Comparison of ENCODE assay signal across 16 cellular contexts in the genomic region with DNA sequence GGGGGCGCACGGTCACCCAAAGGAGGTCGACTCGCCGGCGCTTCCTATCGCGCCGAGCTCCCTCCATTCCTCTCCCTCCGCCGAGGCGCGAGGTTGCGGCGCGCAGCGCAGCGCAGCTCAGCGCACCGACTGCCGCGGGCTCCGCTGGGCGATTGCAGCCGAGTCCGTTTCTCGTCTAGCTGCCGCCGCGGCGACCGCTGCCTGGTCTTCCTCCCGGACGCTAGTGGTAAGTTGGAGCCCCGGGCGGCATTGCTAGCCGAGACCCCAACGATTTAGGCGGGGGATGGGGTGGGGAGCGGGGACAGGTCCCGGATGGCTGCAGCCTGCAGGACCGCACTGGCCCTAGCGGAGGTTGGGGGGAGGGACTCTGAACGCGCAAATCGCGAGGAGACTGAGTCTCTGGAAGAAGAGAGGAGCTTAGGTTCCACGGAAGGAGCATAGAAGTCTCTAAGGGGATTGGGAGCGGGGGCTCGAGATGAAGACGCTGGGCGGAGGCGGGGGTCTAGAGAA. TPM values are rescaled to one million over a fixed set of nuclear protein-coding genes. Genes with fewer than 3 reads are reported as not detected.
DNase-seq lines count a peak whose midpoint lies in the region; ATAC-seq and TF ChIP-seq lines count a peak whose summit lies in the region.
"Had no signal": no experiment of that assay in that cellular context is flagged by ENCODE, and none has a peak within 500 bp of the region (broad histone marks: within the 10 kb centered on the region; RNA-seq: fewer than 3 reads in every experiment).

No MANE protein-coding gene starts in this region.

- no peak overlapping the region for H3K27ac Mint-ChIP-seq in dendritic cell treated with granulocyte-macrophage colony-stimulating factor and Interleukin-4, amounts not matched to agents 40 ng/mL and 50 ng/mL, for 4 days
- H3K27ac Mint-ChIP-seq: activated T-helper 17 cell treated with anti-CD3 and anti-CD28 coated beads, Interleukin-2, amount 50 U/mL, for 72 hours had no signal

- TF ChIP-seq POLR2A in stomach (IDR thresholded peaks at IDR 0.05): no peak

- TF ChIP-seq CTCF in left lung (IDR thresholded peaks at IDR 0.05) (no peak), stomach (IDR thresholded peaks at IDR 0.05) (no peak)

- peak overlapping the region; percentile 57 for H3K9ac ChIP-seq in HUES48 (ENCODE audit: low read depth, low read length)

- 3 to 20% (median 7%) methylated on average over 27 to 53 of the region's 53 CpGs for WGBS in stomach, 5 donors

- ATAC-seq in left lung (peak; percentile 39), GM18873 (IDR thresholded peaks at IDR 0.05; ENCODE audit: low FRiP score, unreplicated experiment) (no peak)
- ATAC-seq: activated T-helper 17 cell treated with anti-CD3 and anti-CD28 coated beads, Interleukin-2, amount 50 U/mL, for 72 hours; right lobe of liver had no signal

- no peaks in the 10 kb centered on the region for H3K36me3 Mint-ChIP-seq in dendritic cell treated with granulocyte-macrophage colony-stimulating factor and Interleukin-4, amounts not matched to agents 40 ng/mL and 50 ng/mL, for 4 days (ENCODE audit: low read depth)

- H3K27me3 ChIP-seq in HUES48 (ENCODE audit: control insufficient read depth, insufficient read depth, low read length) (peaks cover 92% of the 10 kb centered on the region), left lung (peaks cover 73 to 87% of the 10 kb centered on the region in 2 donors), stomach (peaks cover 35 to 59% (median 55%) of the 10 kb centered on the region in 3 donors)
- H3K27me3 ChIP-seq: testis had no signal

- peaks cover 15% of the 10 kb centered on the region; the same call in 1 of the 2 replicates for H3K36me3 ChIP-seq in HUES48 (ENCODE audit: control insufficient read depth, insufficient read depth, low read length)
- no peaks in the 10 kb centered on the region for H3K36me3 ChIP-seq in left lung
- H3K36me3 ChIP-seq in stomach: no peaks in the 10 kb centered on the region
- H3K36me3 ChIP-seq: right lobe of liver had no signal

- DNase-seq in left lung (peak in 1 of 2 donors; percentile 54), stomach (no peak), NCI-H345 treated with DMSO at 0.1 percent for 48 hours (lab: John Stamatoyannopoulos, UW; ENCODE audit: unreplicated experiment) (no peak), NCI-H510A treated with DMSO at 0.1 percent for 48 hours (lab: John Stamatoyannopoulos, UW) (no peak)
- DNase-seq: activated CD4-positive, alpha-beta T cell treated with anti-CD3 and anti-CD28 coated beads for 48 hours; MM.1S; NCI-H2171; right lobe of liver; SW 1271; testis had no signal

- H3K4me3 ChIP-seq in HUES48 (ENCODE audit: low read depth, low read length) (peak overlapping the region; percentile 64), left lung (no peak overlapping the region), stomach (peak overlapping the region in 3 of 4 donors; percentile 5 to 28 (median 27))
- H3K4me3 ChIP-seq: right lobe of liver, testis had no signal

- peaks cover 54% of the 10 kb centered on the region for H3K27me3 Mint-ChIP-seq in dendritic cell treated with granulocyte-macrophage colony-stimulating factor and Interleukin-4, amounts not matched to agents 40 ng/mL and 50 ng/mL, for 4 days

- no peaks in the 10 kb centered on the region for H3K9me3 ChIP-seq in HUES48 (ENCODE audit: control insufficient read depth, insufficient read depth, low read length)
- H3K9me3 ChIP-seq in left lung: no peaks in the 10 kb centered on the region
- peaks cover 0 to 13% (median 4%) of the 10 kb centered on the region in 4 donors for H3K9me3 ChIP-seq in stomach
- H3K9me3 ChIP-seq: right lobe of liver, testis had no signal

- H3K4me1 ChIP-seq in HUES48 (ENCODE audit: control insufficient read depth, insufficient read depth, low read length) (peaks cover 35% of the 10 kb centered on the region), left lung (no peaks in the 10 kb centered on the region), stomach (peaks cover 0 to 36% (median 20%) of the 10 kb centered on the region in 4 donors)
- H3K4me1 ChIP-seq: right lobe of liver, testis had no signal

- peak overlapping the region; percentile 63 for H3K4me3 Mint-ChIP-seq in dendritic cell treated with granulocyte-macrophage colony-stimulating factor and Interleukin-4, amounts not matched to agents 40 ng/mL and 50 ng/mL, for 4 days
- H3K4me3 Mint-ChIP-seq: activated T-helper 17 cell treated with anti-CD3 and anti-CD28 coated beads, Interleukin-2, amount 50 U/mL, for 72 hours had no signal

- intact Hi-C loops in dendritic cell treated with granulocyte-macrophage colony-stimulating factor and Interleukin-4, amounts not matched to agents 40 ng/mL and 50 ng/mL, for 4 days (cut with micrococcal nuclease): no loop called here
- intact Hi-C loops in left lung (cut with DNase I) (no loop called here), stomach (cut with DNase I; ENCODE audit: low total_unique reads) (no loop called here)

- H3K27ac ChIP-seq in HUES48 (ENCODE audit: low read depth, low read length) (no peak overlapping the region), left lung (no peak overlapping the region), stomach (no peak overlapping the region)
- H3K27ac ChIP-seq: epithelial cell of prostate, right lobe of liver, testis had no signal

- no peak for TF ChIP-seq EP300 in stomach (IDR thresholded peaks at IDR 0.05)

- H3K4me1 Mint-ChIP-seq in dendritic cell treated with granulocyte-macrophage colony-stimulating factor and Interleukin-4, amounts not matched to agents 40 ng/mL and 50 ng/mL, for 4 days (ENCODE audit: low read depth): peaks cover 30% of the 10 kb centered on the region
- H3K4me1 Mint-ChIP-seq: activated T-helper 17 cell treated with anti-CD3 and anti-CD28 coated beads, Interleukin-2, amount 50 U/mL, for 72 hours had no signal

- no peaks in the 10 kb centered on the region for H3K9me3 Mint-ChIP-seq in dendritic cell treated with granulocyte-macrophage colony-stimulating factor and Interleukin-4, amounts not matched to agents 40 ng/mL and 50 ng/mL, for 4 days
- H3K9me3 Mint-ChIP-seq: activated T-helper 17 cell treated with anti-CD3 and anti-CD28 coated beads, Interleukin-2, amount 50 U/mL, for 72 hours had no signal

RNA-seq across cellular contexts. Expression of gene HTR2C, which starts 0.6 kb away (rescaled TPM):
- total RNA-seq in left lung (not detected), stomach (not detected)
- not detected for polyA plus RNA-seq in stomach
- total RNA-seq: activated T-helper 17 cell treated with anti-CD3 and anti-CD28 coated beads, Interleukin-2, amount 50 U/mL, for 72 hours; bronchial epithelial cell; right lobe of liver had no signal

Comparison
In these comparisons a context has a peak if more than half of its experiments do, and no peak if none do; other contexts are left out.
1. H3K4me3 ChIP-seq: peak in HUES48 (single experiment) and stomach (3 of 4); none in left lung (0 of 2).